In genomic region chr13:25281193-25281936, GRCh38 we compare ENCODE assay signal across 9 cellular contexts. TPM values are rescaled to one million over a fixed set of nuclear protein-coding genes. Genes with fewer than 3 reads are reported as not detected.
DNase-seq lines count a peak whose midpoint lies in the region; ATAC-seq and TF ChIP-seq lines count a peak whose summit lies in the region.
"Had no signal": no experiment of that assay in that cellular context is flagged by ENCODE, and none has a peak within 500 bp of the region (broad histone marks: within the 10 kb centered on the region; RNA-seq: fewer than 3 reads in every experiment).

No MANE protein-coding gene starts in this region.

- peak in 3 of 4 donors; percentile 41 to 73 (median 52) for ATAC-seq in heart left ventricle
- no peak for ATAC-seq in left cardiac atrium
- ATAC-seq in HG02884 (IDR thresholded peaks at IDR 0.05; ENCODE audit: unreplicated experiment) = peak; percentile 81
- peak; percentile 52 for ATAC-seq in activated B cell treated with CpG ODN at 0.5 μM for 24 hours (ENCODE audit: low read depth)
- ATAC-seq in upper lobe of right lung = peak; percentile 69

- H3K27ac Mint-ChIP-seq in activated B cell treated with CpG ODN at 0.5 μM for 24 hours (peak overlapping the region; percentile 37), MCF 10A (ENCODE audit: low read depth, unreplicated experiment) (no peak overlapping the region)

- H3K27ac ChIP-seq in heart left ventricle (peak overlapping the region in 2 of 12 donors; percentile 19 to 73), upper lobe of right lung (no peak overlapping the region)

- CTCF ChIA-PET in activated B cell treated with CpG ODN at 0.5 μM for 24 hours (lab: Charles Lee) (no interaction called here), MCF 10A (lab: Yijun Ruan, JAX) (interaction anchor here (1.4 kb wide), 1 partner anchor 167 kb away, joined by 4 read pairs; no protein-coding TSS in a partner anchor)

- peaks cover 75% of the 10 kb centered on the region for H3K4me1 Mint-ChIP-seq in activated B cell treated with CpG ODN at 0.5 μM for 24 hours
- H3K4me1 Mint-ChIP-seq in MCF 10A (ENCODE audit: insufficient read depth, unreplicated experiment) = peaks cover 45% of the 10 kb centered on the region

- intact Hi-C loops in heart left ventricle (cut with DNase I) = no loop called here
- intact Hi-C loops in left cardiac atrium (cut with DNase I) = no loop called here
- intact Hi-C loops in activated B cell treated with CpG ODN at 0.5 μM for 24 hours (cut with micrococcal nuclease) = no loop called here
- intact Hi-C loops in upper lobe of right lung (cut with DNase I) = no loop called here
- intact Hi-C loops in MCF 10A (cut with micrococcal nuclease) = no loop called here

- WGBS in heart left ventricle, 4 donors = 49 to 62% (median 53%) methylated on average over 4 of the region's 4 CpGs

- H3K27me3 ChIP-seq in heart left ventricle (no peaks in the 10 kb centered on the region), upper lobe of right lung (no peaks in the 10 kb centered on the region)

- no peak overlapping the region for H3K4me3 ChIP-seq in heart left ventricle
- H3K4me3 ChIP-seq in upper lobe of right lung = no peak overlapping the region

- TF ChIP-seq POLR2A in heart left ventricle (IDR thresholded peaks at IDR 0.05) = no peak

- H3K27me3 Mint-ChIP-seq in activated B cell treated with CpG ODN at 0.5 μM for 24 hours (no peaks in the 10 kb centered on the region), MCF 10A (ENCODE audit: insufficient read depth, unreplicated experiment) (no peaks in the 10 kb centered on the region)

- H3K4me1 ChIP-seq in heart left ventricle (peaks cover 0 to 64% (median 11%) of the 10 kb centered on the region in 12 donors), upper lobe of right lung (peaks cover 22% of the 10 kb centered on the region)

- H3K36me3 Mint-ChIP-seq in activated B cell treated with CpG ODN at 0.5 μM for 24 hours (ENCODE audit: low read depth) = peaks cover 16% of the 10 kb centered on the region
- peaks cover 7% of the 10 kb centered on the region for H3K36me3 Mint-ChIP-seq in MCF 10A (ENCODE audit: insufficient read depth, unreplicated experiment)

- H3K4me3 Mint-ChIP-seq in activated B cell treated with CpG ODN at 0.5 μM for 24 hours (no peak overlapping the region), MCF 10A (ENCODE audit: unreplicated experiment) (no peak overlapping the region)

- peaks cover 0 to 9% (median 0%) of the 10 kb centered on the region in 9 donors for H3K36me3 ChIP-seq in heart left ventricle
- no peaks in the 10 kb centered on the region for H3K36me3 ChIP-seq in upper lobe of right lung

- TF ChIP-seq CTCF in heart left ventricle (IDR thresholded peaks at IDR 0.05) (no peak), activated B cell treated with CpG ODN at 0.5 μM for 24 hours (IDR thresholded peaks at IDR 0.05) (no peak), upper lobe of right lung (IDR thresholded peaks at IDR 0.05) (no peak), MCF 10A (IDR thresholded peaks at IDR 0.05; ENCODE audit: unreplicated experiment) (no peak)

- no peak for DNase-seq in heart left ventricle
- DNase-seq in left cardiac atrium = no peak
- no peak for DNase-seq in activated B cell treated with CpG ODN at 0.5 μM for 24 hours
- no peak for DNase-seq in upper lobe of right lung
- DNase-seq in mucosa of gallbladder (ENCODE audit: low spot score) = no peak
- DNase-seq in putamen (ENCODE audit: low spot score) = no peak
- no peak for DNase-seq in MCF 10A (ENCODE audit: unreplicated experiment)
- DNase-seq: NCI-H1694 had no signal

- H3K9me3 ChIP-seq in heart left ventricle (no peaks in the 10 kb centered on the region), upper lobe of right lung (no peaks in the 10 kb centered on the region)

- H3K9me3 Mint-ChIP-seq in activated B cell treated with CpG ODN at 0.5 μM for 24 hours (no peaks in the 10 kb centered on the region), MCF 10A (ENCODE audit: unreplicated experiment) (no peaks in the 10 kb centered on the region)

- POLR2A ChIA-PET in activated B cell treated with CpG ODN at 0.5 μM for 24 hours (lab: Charles Lee) (no interaction called here), MCF 10A (lab: Yijun Ruan, JAX) (no interaction called here)

- BruUV-seq in MCF 10A (replicated peaks; lab: Mats Ljungman, UMichigan) = no TSS peak

RNA-seq across cellular contexts. Expression of gene MTMR6, which starts 5.9 kb away (rescaled TPM):
- total RNA-seq in heart left ventricle (10 to 100 TPM; 15.6 to 21.5 (median 17.6) TPM), left cardiac atrium (10 to 100 TPM; 13.3 to 17.5 TPM), activated B cell treated with CpG ODN at 0.5 μM for 24 hours (18.3 and 19.8 TPM in 2 replicates), upper lobe of right lung (20.1 TPM), mucosa of gallbladder (14.0 TPM), MCF 10A (2022) (21.0 and 21.5 TPM in 2 replicates)
- polyA plus RNA-seq in heart left ventricle = 10 to 100 TPM in 1 of 2 donors, 1 to 10 TPM in 1; 3.4 to 16.7 TPM

RNA-seq across cellular contexts. Expression of gene NUP58, which starts 20.1 kb away (rescaled TPM):
- total RNA-seq in heart left ventricle = 10 to 100 TPM; 18.3 to 39.1 (median 24.4) TPM
- 10 to 100 TPM in 1 of 2 donors, 1 to 10 TPM in 1; 7.0 to 20.1 TPM for polyA plus RNA-seq in heart left ventricle
- total RNA-seq in left cardiac atrium = 10 to 100 TPM; 24.7 to 34.2 TPM
- total RNA-seq in activated B cell treated with CpG ODN at 0.5 μM for 24 hours = 44.8 and 48.4 TPM in 2 replicates
- total RNA-seq in upper lobe of right lung = 77.6 TPM
- 34.0 TPM for total RNA-seq in mucosa of gallbladder
- total RNA-seq in MCF 10A (2022) = 106 and 116 TPM in 2 replicates

Comparison
In these comparisons a context has a peak if more than half of its experiments do, and no peak if none do; other contexts are left out.
1. ATAC-seq: peak in heart left ventricle (3 of 4), HG02884 (single experiment), activated B cell treated with CpG ODN at 0.5 μM for 24 hours (single experiment) and upper lobe of right lung (single experiment); none in left cardiac atrium (0 of 2).